ENCODE assay signal across 10 cellular contexts in the genomic region with DNA sequence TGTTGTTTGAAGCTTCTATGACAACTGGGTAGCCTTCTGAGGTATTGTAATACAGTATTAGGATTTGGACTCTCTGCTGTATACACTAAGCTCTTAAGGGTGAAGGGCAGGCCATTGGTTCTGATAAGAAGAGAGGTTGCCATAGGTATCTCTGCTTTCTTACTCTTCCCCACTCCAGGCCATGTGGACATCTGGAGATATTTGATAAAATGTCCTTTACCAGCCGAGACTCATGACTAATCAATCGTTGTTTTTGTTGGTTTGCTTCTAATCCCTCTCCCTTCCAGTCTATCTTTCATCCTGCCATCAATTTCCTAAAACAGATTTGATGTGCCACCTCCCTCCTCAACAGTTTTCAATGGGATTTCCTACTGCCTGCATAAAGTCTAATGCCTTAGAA.
A peak's percentile ranks its signal among the peaks of the same experiment; 100 is the strongest.
DNase-seq lines count a peak whose midpoint lies in the region; ATAC-seq, FAIRE-seq and TF ChIP-seq lines count a peak whose summit lies in the region.
"Had no signal": no experiment of that assay in that cellular context is flagged by ENCODE, and none has a peak within 500 bp of the region (broad histone marks: within the 10 kb centered on the region; RNA-seq: fewer than 3 reads in every experiment).

No MANE protein-coding gene starts in this region.

- no peaks in the 10 kb centered on the region for H3K27me3 Mint-ChIP-seq in activated T-helper 2 cell treated with anti-CD3 and anti-CD28 coated beads, Interferon-gamma antibody, Interleukin-2, Interleukin-4, amounts not matched to agents 10 μg/mL and 5 μg/mL and 100 μg/mL, durations not matched to agents 14 hours and 24 hours and 36 hours (ENCODE audit: low read depth)
- H3K27me3 Mint-ChIP-seq: activated naive CD4-positive, alpha-beta T cell treated with anti-CD3 and anti-CD28 coated beads, Interleukin-2, amount 50 U/mL, for 24 hours had no signal

- intact Hi-C loops in activated T-helper 2 cell treated with anti-CD3 and anti-CD28 coated beads, Interferon-gamma antibody, Interleukin-2, Interleukin-4, amounts not matched to agents 10 μg/mL and 5 μg/mL and 100 μg/mL, durations not matched to agents 14 hours and 24 hours and 36 hours (cut with micrococcal nuclease): loop anchor here (2.0 to 10.0 kb wide), 6 partner anchors 64 to 926 kb away; partner anchors contain the start of genes DEGS1, LBR, NVL and WDR26

- FAIRE-seq in keratinocyte (lab: Jason Lieb, UNC): no peak

- H2AFZ ChIP-seq in keratinocyte (ENCODE audit: control insufficient read depth, low read length): peak overlapping the region; percentile 50

- peaks cover 51% of the 10 kb centered on the region for H3K4me1 ChIP-seq in keratinocyte (ENCODE audit: control insufficient read depth, extremely low read depth, insufficient read depth, low read length)

- no peak for TF ChIP-seq CTCF in HL-60 (IDR thresholded peaks at IDR 0.05; ENCODE audit: insufficient read depth, low read length)
- no peak for TF ChIP-seq CTCF in keratinocyte (optimal IDR thresholded peaks at IDR 0.05 in 1 of 3, IDR thresholded peaks at IDR 0.05 in 1 of 3, conservative IDR thresholded peaks at IDR 0.05 in 1 of 3; ENCODE audit: extremely low read depth in 1 of 3, insufficient read depth in 2 of 3, low read length in 3 of 3)

- H3K36me3 Mint-ChIP-seq in activated T-helper 2 cell treated with anti-CD3 and anti-CD28 coated beads, Interferon-gamma antibody, Interleukin-2, Interleukin-4, amounts not matched to agents 10 μg/mL and 5 μg/mL and 100 μg/mL, durations not matched to agents 14 hours and 24 hours and 36 hours (ENCODE audit: low read depth): peaks cover 4% of the 10 kb centered on the region
- H3K36me3 Mint-ChIP-seq: activated naive CD4-positive, alpha-beta T cell treated with anti-CD3 and anti-CD28 coated beads, Interleukin-2, amount 50 U/mL, for 24 hours had no signal

- H3K27me3 ChIP-seq in HL-60 (ENCODE audit: insufficient read depth, poor library complexity, severe bottlenecking): no peaks in the 10 kb centered on the region
- no peaks in the 10 kb centered on the region for H3K27me3 ChIP-seq in keratinocyte (ENCODE audit: control insufficient read depth, extremely low read depth, insufficient read depth, low read length)
- H3K27me3 ChIP-seq: transverse colon had no signal

- peak overlapping the region; percentile 46 for H3K27ac ChIP-seq in HL-60 (replicated peaks)
- H3K27ac ChIP-seq in keratinocyte (ENCODE audit: control insufficient read depth, insufficient read depth, low read length): peak overlapping the region; percentile 96

- dilution Hi-C loops in keratinocyte (cut with MboI; ENCODE audit: extremely low pct_ligation_motif_present, low sequenced_read_pairs): no loop called here

- no peak overlapping the region for H3K4me3 Mint-ChIP-seq in activated T-helper 2 cell treated with anti-CD3 and anti-CD28 coated beads, Interferon-gamma antibody, Interleukin-2, Interleukin-4, amounts not matched to agents 10 μg/mL and 5 μg/mL and 100 μg/mL, durations not matched to agents 14 hours and 24 hours and 36 hours (ENCODE audit: low read depth)

- no peaks in the 10 kb centered on the region for H3K36me3 ChIP-seq in keratinocyte (ENCODE audit: control insufficient read depth in 2 of 2, extremely low read depth in 1 of 2, insufficient read depth in 2 of 2, low read length in 2 of 2)
- H3K36me3 ChIP-seq: transverse colon had no signal

- H3K9me1 ChIP-seq in keratinocyte (ENCODE audit: control insufficient read depth, extremely low read depth, insufficient read depth, low read length): no peaks in the 10 kb centered on the region

- ATAC-seq in GM18517 (IDR thresholded peaks at IDR 0.05; ENCODE audit: unreplicated experiment): no peak

- H3K9me3 Mint-ChIP-seq in activated T-helper 2 cell treated with anti-CD3 and anti-CD28 coated beads, Interferon-gamma antibody, Interleukin-2, Interleukin-4, amounts not matched to agents 10 μg/mL and 5 μg/mL and 100 μg/mL, durations not matched to agents 14 hours and 24 hours and 36 hours: peaks cover 8% of the 10 kb centered on the region

- peaks cover 62% of the 10 kb centered on the region for H3K4me1 Mint-ChIP-seq in activated T-helper 2 cell treated with anti-CD3 and anti-CD28 coated beads, Interferon-gamma antibody, Interleukin-2, Interleukin-4, amounts not matched to agents 10 μg/mL and 5 μg/mL and 100 μg/mL, durations not matched to agents 14 hours and 24 hours and 36 hours (ENCODE audit: low read depth)

- no peaks in the 10 kb centered on the region for H4K20me1 ChIP-seq in keratinocyte (ENCODE audit: control insufficient read depth, extremely low read depth, insufficient read depth, low read length)

- H3K4me3 ChIP-seq in HL-60 (replicated peaks; ENCODE audit: insufficient read depth, low read length): no peak overlapping the region
- H3K4me3 ChIP-seq in keratinocyte (ENCODE audit: control insufficient read depth in 2 of 3, extremely low read depth in 1 of 3, insufficient read depth in 2 of 3, low read depth in 1 of 3, low read length in 3 of 3): peak overlapping the region in 2 of 3 experiments; percentile 16 to 38
- H3K4me3 ChIP-seq: transverse colon had no signal

- peak overlapping the region; percentile 79 for H3K27ac Mint-ChIP-seq in activated T-helper 2 cell treated with anti-CD3 and anti-CD28 coated beads, Interferon-gamma antibody, Interleukin-2, Interleukin-4, amounts not matched to agents 10 μg/mL and 5 μg/mL and 100 μg/mL, durations not matched to agents 14 hours and 24 hours and 36 hours

- H3K4me2 ChIP-seq in keratinocyte (ENCODE audit: control insufficient read depth, extremely low read depth, insufficient read depth, low read depth, low read length): peak overlapping the region; percentile 65

- H3K79me2 ChIP-seq in keratinocyte (ENCODE audit: control insufficient read depth, insufficient read depth, low read length): no peaks in the 10 kb centered on the region

- peak overlapping the region; percentile 62 for H3K9ac ChIP-seq in keratinocyte (ENCODE audit: control insufficient read depth, extremely low read depth, insufficient read depth, low read length)

- in situ Hi-C loops in ACHN (cut with HindIII; ENCODE audit: low pct_ligation_motif_present, low pct_unique_long_range_greater_than_20kb, low sequenced_read_pairs): no loop called here

- peak; percentile 8 for DNase-seq in ACHN
- DNase-seq in HL-60 (ENCODE audit: low read depth in 1 of 2, low spot score in 1 of 2): no peak
- DNase-seq in activated T-helper 2 cell treated with anti-CD3 and anti-CD28 coated beads, Interferon-gamma antibody, Interleukin-2, Interleukin-4, amounts not matched to agents 10 μg/mL and 5 μg/mL and 100 μg/mL, durations not matched to agents 14 hours and 24 hours and 36 hours (ENCODE audit: low spot score): no peak
- no peak for DNase-seq in keratinocyte (ENCODE audit: low read depth, low spot score)
- DNase-seq in SIG-M5 (lab: John Stamatoyannopoulos, UW): no peak
- DNase-seq in DMS79 (lab: John Stamatoyannopoulos, UW): no peak
- DNase-seq in NCI-H1436 (lab: John Stamatoyannopoulos, UW): no peak
- DNase-seq: transverse colon had no signal

- H3K9me3 ChIP-seq in keratinocyte (ENCODE audit: control insufficient read depth, low read depth, low read length): peaks cover 2% of the 10 kb centered on the region
- H3K9me3 ChIP-seq: transverse colon had no signal
